Comparison of ENCODE assay signal across 8 cellular contexts in genomic region chr2:165793161-165793778, GRCh38. TPM values are rescaled to one million over a fixed set of nuclear protein-coding genes. Genes with fewer than 3 reads are reported as not detected.
DNase-seq lines count a peak whose midpoint lies in the region; ATAC-seq and TF ChIP-seq lines count a peak whose summit lies in the region.

No MANE protein-coding gene starts in this region.

- H3K27me3 ChIP-seq in heart left ventricle: peaks cover 8 to 51% (median 23%) of the 10 kb centered on the region in 9 donors
- H3K27me3 ChIP-seq in rectal smooth muscle tissue (ENCODE audit: control insufficient read depth, insufficient read depth, low read length): no peaks in the 10 kb centered on the region

- TF ChIP-seq POLR2A in heart left ventricle (IDR thresholded peaks at IDR 0.05): no peak

- H3K9me3 Mint-ChIP-seq in activated CD4-positive, alpha-beta T cell treated with anti-CD3 and anti-CD28 coated beads, Interleukin-2, amount 10 ng/mL, durations not matched to agents 24 days and 14 days: no peaks in the 10 kb centered on the region

- peaks cover 40% of the 10 kb centered on the region for H3K4me1 Mint-ChIP-seq in activated CD4-positive, alpha-beta T cell treated with anti-CD3 and anti-CD28 coated beads, Interleukin-2, amount 10 ng/mL, durations not matched to agents 24 days and 14 days

- ATAC-seq in HG03354 (IDR thresholded peaks at IDR 0.05; ENCODE audit: poor library complexity, severe bottlenecking, unreplicated experiment): peak; percentile 7
- ATAC-seq in heart left ventricle: no peak
- no peak for ATAC-seq in GM21529 (IDR thresholded peaks at IDR 0.05; ENCODE audit: unreplicated experiment)

- H3K36me3 ChIP-seq in heart left ventricle (no peaks in the 10 kb centered on the region), rectal smooth muscle tissue (ENCODE audit: control insufficient read depth, insufficient read depth, low read length) (no peaks in the 10 kb centered on the region)

- H3K4me1 ChIP-seq in heart left ventricle: peaks cover 0 to 17% (median 11%) of the 10 kb centered on the region in 12 donors
- H3K4me1 ChIP-seq in rectal smooth muscle tissue (ENCODE audit: control insufficient read depth, insufficient read depth, low read length): no peaks in the 10 kb centered on the region

- no peak for TF ChIP-seq CTCF in heart left ventricle (IDR thresholded peaks at IDR 0.05)

- H3K36me3 Mint-ChIP-seq in activated CD4-positive, alpha-beta T cell treated with anti-CD3 and anti-CD28 coated beads, Interleukin-2, amount 10 ng/mL, durations not matched to agents 24 days and 14 days (ENCODE audit: low read depth): peaks cover 1% of the 10 kb centered on the region

- peak overlapping the region; percentile 91 for H3K27ac Mint-ChIP-seq in activated CD4-positive, alpha-beta T cell treated with anti-CD3 and anti-CD28 coated beads, Interleukin-2, amount 10 ng/mL, durations not matched to agents 24 days and 14 days

- H3K4me3 Mint-ChIP-seq in activated CD4-positive, alpha-beta T cell treated with anti-CD3 and anti-CD28 coated beads, Interleukin-2, amount 10 ng/mL, durations not matched to agents 24 days and 14 days: peak overlapping the region; percentile 83

- no peak overlapping the region for H3K27ac ChIP-seq in heart left ventricle
- H3K27ac ChIP-seq in rectal smooth muscle tissue (ENCODE audit: low read depth, low read length): no peak overlapping the region

- 9 to 22% (median 13%) methylated on average over 23 to 35 of the region's 35 CpGs for WGBS in heart left ventricle, 4 donors

- peak; percentile 71 for DNase-seq in activated CD4-positive, alpha-beta T cell treated with anti-CD3 and anti-CD28 coated beads, Interleukin-2, amount 10 ng/mL, durations not matched to agents 24 days and 14 days
- DNase-seq in activated CD4-positive, alpha-beta T cell treated with anti-CD3 and anti-CD28 coated beads, Interleukin-2, amount 50 U/mL, for 4 hours: no peak
- DNase-seq in activated T-cell treated with anti-CD3 and anti-CD28 coated beads, Interleukin-2, amount 50 U/mL, for 48 hours: peak; percentile 29 to 33
- DNase-seq in heart left ventricle: peak in 2 of 5 donors; percentile 17 to 58
- DNase-seq in NCI-H1436 treated with DMSO at 0.1 percent for 48 hours (lab: John Stamatoyannopoulos, UW): no peak

- H3K9me3 ChIP-seq in heart left ventricle: no peaks in the 10 kb centered on the region

- H3K4me3 ChIP-seq in heart left ventricle (peak overlapping the region; percentile 15 to 71 (median 52)), rectal smooth muscle tissue (ENCODE audit: low read length) (peak overlapping the region; percentile 82)

- peaks cover 5% of the 10 kb centered on the region for H3K27me3 Mint-ChIP-seq in activated CD4-positive, alpha-beta T cell treated with anti-CD3 and anti-CD28 coated beads, Interleukin-2, amount 10 ng/mL, durations not matched to agents 24 days and 14 days

- H3K9ac ChIP-seq in rectal smooth muscle tissue (ENCODE audit: low read length): peak overlapping the region; percentile 40

- intact Hi-C loops in activated CD4-positive, alpha-beta T cell treated with anti-CD3 and anti-CD28 coated beads, Interleukin-2, amount 10 ng/mL, durations not matched to agents 24 days and 14 days (cut with micrococcal nuclease): loop anchor here (2.0 kb wide), 1 partner anchor 14 kb away; no protein-coding TSS in a partner anchor
- intact Hi-C loops in heart left ventricle (cut with DNase I): no loop called here

RNA-seq across cellular contexts. Expression of gene GALNT3, which starts 0.8 kb away (rescaled TPM):
- total RNA-seq in activated CD4-positive, alpha-beta T cell treated with anti-CD3 and anti-CD28 coated beads, Interleukin-2, amount 10 ng/mL, durations not matched to agents 24 days and 14 days: 4.9 and 6.1 TPM in 2 replicates
- total RNA-seq in heart left ventricle: 1 to 10 TPM in 1 of 9 donors, under 1 TPM in 4, not detected in 4; 0.10 to 1.2 (median 0.16) TPM
- polyA plus RNA-seq in heart left ventricle: under 1 TPM; 0.08 to 0.19 TPM

Comparison
In these comparisons a context has a peak if more than half of its experiments do, and no peak if none do; other contexts are left out.
1. DNase-seq: peak in activated CD4-positive, alpha-beta T cell treated with anti-CD3 and anti-CD28 coated beads, Interleukin-2, amount 10 ng/mL, durations not matched to agents 24 days and 14 days (single experiment) and activated T-cell treated with anti-CD3 and anti-CD28 coated beads, Interleukin-2, amount 50 U/mL, for 48 hours (2 of 2); none in activated CD4-positive, alpha-beta T cell treated with anti-CD3 and anti-CD28 coated beads, Interleukin-2, amount 50 U/mL, for 4 hours (0 of 2) and NCI-H1436 treated with DMSO at 0.1 percent for 48 hours (single experiment).